In the genomic region with DNA sequence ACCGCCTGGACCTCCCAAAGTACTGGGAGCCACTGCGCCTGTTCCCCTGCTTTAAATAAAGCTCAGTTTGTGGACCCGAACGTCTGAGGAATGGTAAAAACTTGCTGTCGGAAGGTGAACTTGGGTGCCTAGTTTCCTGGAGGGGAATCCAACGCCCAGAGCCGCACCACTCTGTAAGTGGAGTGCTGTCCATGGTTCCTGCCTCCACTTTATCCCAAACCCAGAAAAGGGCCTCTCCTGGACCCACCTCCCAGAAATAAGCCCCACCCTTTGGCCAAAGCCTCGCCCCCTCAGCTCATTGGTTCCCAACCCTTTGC, we compare ENCODE assay signal across 1 cellular context.
A peak's percentile ranks its signal among the peaks of the same experiment; 100 is the strongest.
TF ChIP-seq lines count a peak whose summit lies in the region.

No MANE protein-coding gene starts in this region.

TF ChIP-seq in K562, 482 proteins besides CTCF, POLR2A, EP300 and RAD21 (continued from another document):
- TF ChIP-seq, protein P1, sequence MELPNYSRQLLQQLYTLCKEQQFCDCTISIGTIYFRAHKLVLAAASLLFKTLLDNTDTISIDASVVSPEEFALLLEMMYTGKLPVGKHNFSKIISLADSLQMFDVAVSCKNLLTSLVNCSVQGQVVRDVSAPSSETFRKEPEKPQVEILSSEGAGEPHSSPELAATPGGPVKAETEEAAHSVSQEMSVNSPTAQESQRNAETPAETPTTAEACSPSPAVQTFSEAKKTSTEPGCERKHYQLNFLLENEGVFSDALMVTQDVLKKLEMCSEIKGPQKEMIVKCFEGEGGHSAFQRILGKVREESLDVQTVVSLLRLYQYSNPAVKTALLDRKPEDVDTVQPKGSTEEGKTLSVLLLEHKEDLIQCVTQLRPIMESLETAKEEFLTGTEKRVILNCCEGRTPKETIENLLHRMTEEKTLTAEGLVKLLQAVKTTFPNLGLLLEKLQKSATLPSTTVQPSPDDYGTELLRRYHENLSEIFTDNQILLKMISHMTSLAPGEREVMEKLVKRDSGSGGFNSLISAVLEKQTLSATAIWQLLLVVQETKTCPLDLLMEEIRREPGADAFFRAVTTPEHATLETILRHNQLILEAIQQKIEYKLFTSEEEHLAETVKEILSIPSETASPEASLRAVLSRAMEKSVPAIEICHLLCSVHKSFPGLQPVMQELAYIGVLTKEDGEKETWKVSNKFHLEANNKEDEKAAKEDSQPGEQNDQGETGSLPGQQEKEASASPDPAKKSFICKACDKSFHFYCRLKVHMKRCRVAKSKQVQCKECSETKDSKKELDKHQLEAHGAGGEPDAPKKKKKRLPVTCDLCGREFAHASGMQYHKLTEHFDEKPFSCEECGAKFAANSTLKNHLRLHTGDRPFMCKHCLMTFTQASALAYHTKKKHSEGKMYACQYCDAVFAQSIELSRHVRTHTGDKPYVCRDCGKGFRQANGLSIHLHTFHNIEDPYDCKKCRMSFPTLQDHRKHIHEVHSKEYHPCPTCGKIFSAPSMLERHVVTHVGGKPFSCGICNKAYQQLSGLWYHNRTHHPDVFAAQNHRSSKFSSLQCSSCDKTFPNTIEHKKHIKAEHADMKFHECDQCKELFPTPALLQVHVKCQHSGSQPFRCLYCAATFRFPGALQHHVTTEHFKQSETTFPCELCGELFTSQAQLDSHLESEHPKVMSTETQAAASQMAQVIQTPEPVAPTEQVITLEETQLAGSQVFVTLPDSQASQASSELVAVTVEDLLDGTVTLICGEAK (IDR thresholded peaks at IDR 0.05) = 0 out of 2 replicates have a peak, but pooled peaks have one; percentile 14
- TF ChIP-seq, protein P1 (CRISPR knock-in tag; IDR thresholded peaks at IDR 0.05) = no peak
- TF ChIP-seq SRSF3 (IDR thresholded peaks at IDR 0.05; ENCODE audit: insufficient read depth, low read length) (no peak), PHTF2 (CRISPR knock-in tag; IDR thresholded peaks at IDR 0.05) (no peak), ZNF274 (IDR thresholded peaks at IDR 0.05; ENCODE audit: borderline replicate concordance, low read depth, low read length) (no peak), MIER1 (IDR thresholded peaks at IDR 0.05; ENCODE audit: low read depth) (peak; percentile 50; the same call in 1 of the 2 replicates), NFYB (IDR thresholded peaks at IDR 0.05; ENCODE audit: extremely low read depth, insufficient read length) (peak; percentile 21), LCOR (CRISPR knock-in tag; IDR thresholded peaks at IDR 0.05) (0 out of 2 replicates have a peak, but pooled peaks have one; percentile 64)
- TF ChIP-seq, protein P2, sequence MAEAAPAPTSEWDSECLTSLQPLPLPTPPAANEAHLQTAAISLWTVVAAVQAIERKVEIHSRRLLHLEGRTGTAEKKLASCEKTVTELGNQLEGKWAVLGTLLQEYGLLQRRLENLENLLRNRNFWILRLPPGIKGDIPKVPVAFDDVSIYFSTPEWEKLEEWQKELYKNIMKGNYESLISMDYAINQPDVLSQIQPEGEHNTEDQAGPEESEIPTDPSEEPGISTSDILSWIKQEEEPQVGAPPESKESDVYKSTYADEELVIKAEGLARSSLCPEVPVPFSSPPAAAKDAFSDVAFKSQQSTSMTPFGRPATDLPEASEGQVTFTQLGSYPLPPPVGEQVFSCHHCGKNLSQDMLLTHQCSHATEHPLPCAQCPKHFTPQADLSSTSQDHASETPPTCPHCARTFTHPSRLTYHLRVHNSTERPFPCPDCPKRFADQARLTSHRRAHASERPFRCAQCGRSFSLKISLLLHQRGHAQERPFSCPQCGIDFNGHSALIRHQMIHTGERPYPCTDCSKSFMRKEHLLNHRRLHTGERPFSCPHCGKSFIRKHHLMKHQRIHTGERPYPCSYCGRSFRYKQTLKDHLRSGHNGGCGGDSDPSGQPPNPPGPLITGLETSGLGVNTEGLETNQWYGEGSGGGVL (CRISPR knock-in tag; IDR thresholded peaks at IDR 0.05) = no peak
- TF ChIP-seq, protein P3, sequence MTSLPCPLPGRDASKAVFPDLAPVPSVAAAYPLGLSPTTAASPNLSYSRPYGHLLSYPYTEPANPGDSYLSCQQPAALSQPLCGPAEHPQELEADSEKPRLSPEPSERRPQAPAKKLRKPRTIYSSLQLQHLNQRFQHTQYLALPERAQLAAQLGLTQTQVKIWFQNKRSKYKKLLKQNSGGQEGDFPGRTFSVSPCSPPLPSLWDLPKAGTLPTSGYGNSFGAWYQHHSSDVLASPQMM (CRISPR knock-in tag; IDR thresholded peaks at IDR 0.05) = no peak
- TF ChIP-seq, protein P4, sequence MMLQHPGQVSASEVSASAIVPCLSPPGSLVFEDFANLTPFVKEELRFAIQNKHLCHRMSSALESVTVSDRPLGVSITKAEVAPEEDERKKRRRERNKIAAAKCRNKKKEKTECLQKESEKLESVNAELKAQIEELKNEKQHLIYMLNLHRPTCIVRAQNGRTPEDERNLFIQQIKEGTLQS (IDR thresholded peaks at IDR 0.05) = no peak
- TF ChIP-seq, protein P4 (CRISPR knock-in tag; conservative IDR thresholded peaks at IDR 0.05) = 0 out of 2 replicates have a peak, but pooled peaks have one; percentile 24
